In the genomic region with DNA sequence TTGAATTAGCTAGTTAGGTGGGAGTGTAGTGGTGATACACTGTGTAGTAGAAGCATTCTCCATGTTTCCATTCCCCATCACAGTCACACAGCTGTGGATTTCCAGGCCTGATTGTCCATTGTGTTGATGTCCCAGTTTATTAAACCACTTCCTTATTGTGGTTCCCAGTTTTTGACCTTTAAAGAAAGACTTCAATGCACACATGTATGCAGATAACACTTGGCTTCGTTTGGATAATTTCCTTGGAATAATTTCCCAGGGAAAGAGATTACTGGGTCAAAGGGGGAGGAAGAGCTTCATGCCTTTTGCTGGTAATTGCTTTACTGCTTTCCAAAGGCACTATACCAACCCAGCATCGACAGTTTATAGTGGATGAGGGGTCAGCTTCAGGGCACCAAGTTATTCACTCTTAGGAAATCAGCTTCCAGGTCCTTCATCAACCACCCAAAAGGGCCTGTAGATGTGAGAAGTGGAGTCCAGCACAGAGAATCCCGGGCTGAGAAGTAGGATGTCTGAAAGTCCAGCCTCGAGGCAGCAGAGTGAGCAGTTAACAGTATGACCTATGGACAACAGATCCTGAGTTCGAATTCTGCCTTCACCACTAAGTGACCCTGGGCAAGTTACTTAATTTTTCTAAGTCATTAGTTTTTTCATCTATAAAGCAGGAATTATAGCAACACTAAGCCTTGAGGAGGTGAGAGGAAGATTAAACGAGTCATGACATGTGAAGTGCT, we compare ENCODE assay signal across 8 cellular contexts. TPM values are rescaled to one million over a fixed set of nuclear protein-coding genes. Genes with fewer than 3 reads are reported as not detected.
DNase-seq lines count a peak whose midpoint lies in the region; ATAC-seq, FAIRE-seq and TF ChIP-seq lines count a peak whose summit lies in the region.

No MANE protein-coding gene starts in this region.

- no peak for TF ChIP-seq CTCF in HFFc6 (IDR thresholded peaks at IDR 0.05)
- no peak for TF ChIP-seq CTCF in left ventricle myocardium inferior (IDR thresholded peaks at IDR 0.05; ENCODE audit: borderline replicate concordance)

- FAIRE-seq in small intestine (lab: Jason Lieb, UNC): no peak

- no peak overlapping the region for H3K4me3 Mint-ChIP-seq in HFFc6
- peak overlapping the region; percentile 82 for H3K4me3 Mint-ChIP-seq in activated T-helper 1 cell treated with anti-CD3 and anti-CD28 coated beads, Interleukin-12 subunit alpha, Interleukin-12 subunit beta, Interleukin-2, Interleukin-4 antibody, amounts not matched to agents 30 ng/mL and 10 ng/mL and 1 ng/mL, durations not matched to agents 14 hours and 24 hours and 36 hours

- H3K27ac ChIP-seq in left ventricle myocardium inferior (replicated peaks) (peak overlapping the region; percentile 71), small intestine (ENCODE audit: low read depth in 1 of 2, low read length in 1 of 2) (peak overlapping the region in 1 of 2 donors; percentile 51)

- DNase-seq in HFFc6 (no peak), left ventricle myocardium inferior (no peak), small intestine (peak; percentile 67), NCI-H446 treated with DMSO at 0.1 percent for 48 hours (lab: John Stamatoyannopoulos, UW) (no peak), middle frontal gyrus (ENCODE audit: extremely low spot score, low spot score) (no peak), midbrain (lab: John Stamatoyannopoulos, UW) (no peak)
- no peak for DNase-seq in activated T-helper 1 cell treated with anti-CD3 and anti-CD28 coated beads, Interleukin-12 subunit alpha, Interleukin-12 subunit beta, Interleukin-2, Interleukin-4 antibody, amounts not matched to agents 30 ng/mL and 10 ng/mL and 1 ng/mL, durations not matched to agents 14 hours and 24 hours and 36 hours (ENCODE audit: low spot score)

- intact Hi-C loops in activated T-helper 1 cell treated with anti-CD3 and anti-CD28 coated beads, Interleukin-12 subunit alpha, Interleukin-12 subunit beta, Interleukin-2, Interleukin-4 antibody, amounts not matched to agents 30 ng/mL and 10 ng/mL and 1 ng/mL, durations not matched to agents 14 hours and 24 hours and 36 hours (cut with micrococcal nuclease): loop anchor here (1.0 to 10.0 kb wide), 8 partner anchors 9 to 318 kb away; partner anchors contain the start of genes TOP2A and WIPF2
- intact Hi-C loops in left ventricle myocardium inferior (cut with micrococcal nuclease): loop anchor here (10.0 kb wide), 1 partner anchor 88 kb away; the partner anchor contains the start of gene IGFBP4

- no peaks in the 10 kb centered on the region for H3K36me3 Mint-ChIP-seq in HFFc6 (ENCODE audit: low read depth)
- peaks cover 21% of the 10 kb centered on the region for H3K36me3 Mint-ChIP-seq in activated T-helper 1 cell treated with anti-CD3 and anti-CD28 coated beads, Interleukin-12 subunit alpha, Interleukin-12 subunit beta, Interleukin-2, Interleukin-4 antibody, amounts not matched to agents 30 ng/mL and 10 ng/mL and 1 ng/mL, durations not matched to agents 14 hours and 24 hours and 36 hours (ENCODE audit: low read depth)

- H3K27ac Mint-ChIP-seq in HFFc6: peak overlapping the region; percentile 60
- peak overlapping the region; percentile 93 for H3K27ac Mint-ChIP-seq in activated T-helper 1 cell treated with anti-CD3 and anti-CD28 coated beads, Interleukin-12 subunit alpha, Interleukin-12 subunit beta, Interleukin-2, Interleukin-4 antibody, amounts not matched to agents 30 ng/mL and 10 ng/mL and 1 ng/mL, durations not matched to agents 14 hours and 24 hours and 36 hours

- H3K4me1 Mint-ChIP-seq in HFFc6 (ENCODE audit: low read depth): peaks cover 64% of the 10 kb centered on the region
- H3K4me1 Mint-ChIP-seq in activated T-helper 1 cell treated with anti-CD3 and anti-CD28 coated beads, Interleukin-12 subunit alpha, Interleukin-12 subunit beta, Interleukin-2, Interleukin-4 antibody, amounts not matched to agents 30 ng/mL and 10 ng/mL and 1 ng/mL, durations not matched to agents 14 hours and 24 hours and 36 hours (ENCODE audit: low read depth): peaks cover 90% of the 10 kb centered on the region

- H3K4me3 ChIP-seq in left ventricle myocardium inferior (no peak overlapping the region), small intestine (ENCODE audit: low read depth in 1 of 2, low read length in 2 of 2) (no peak overlapping the region)

- no peak for ATAC-seq in GM18858 (IDR thresholded peaks at IDR 0.05; ENCODE audit: unreplicated experiment)

- H3K9me3 ChIP-seq in left ventricle myocardium inferior (replicated peaks) (no peaks in the 10 kb centered on the region), small intestine (ENCODE audit: control insufficient read depth, low read depth) (no peaks in the 10 kb centered on the region)

- H3K4me1 ChIP-seq in left ventricle myocardium inferior (peaks cover 60% of the 10 kb centered on the region), small intestine (ENCODE audit: control insufficient read depth in 2 of 2, insufficient read depth in 1 of 2, low read depth in 1 of 2, low read length in 1 of 2) (no peaks in the 10 kb centered on the region)

- H3K27me3 Mint-ChIP-seq in HFFc6 (ENCODE audit: insufficient read depth): peaks cover 2% of the 10 kb centered on the region
- H3K27me3 Mint-ChIP-seq in activated T-helper 1 cell treated with anti-CD3 and anti-CD28 coated beads, Interleukin-12 subunit alpha, Interleukin-12 subunit beta, Interleukin-2, Interleukin-4 antibody, amounts not matched to agents 30 ng/mL and 10 ng/mL and 1 ng/mL, durations not matched to agents 14 hours and 24 hours and 36 hours (ENCODE audit: insufficient read depth): no peaks in the 10 kb centered on the region

- no peaks in the 10 kb centered on the region for H3K9me3 Mint-ChIP-seq in HFFc6
- H3K9me3 Mint-ChIP-seq in activated T-helper 1 cell treated with anti-CD3 and anti-CD28 coated beads, Interleukin-12 subunit alpha, Interleukin-12 subunit beta, Interleukin-2, Interleukin-4 antibody, amounts not matched to agents 30 ng/mL and 10 ng/mL and 1 ng/mL, durations not matched to agents 14 hours and 24 hours and 36 hours: no peaks in the 10 kb centered on the region

- H3K27me3 ChIP-seq in left ventricle myocardium inferior (ENCODE audit: low read depth) (no peaks in the 10 kb centered on the region), small intestine (ENCODE audit: control insufficient read depth in 2 of 2, insufficient read depth in 2 of 2, low read length in 2 of 2) (peaks cover 0 to 2% of the 10 kb centered on the region in 2 donors)

- WGBS in small intestine, 3 donors: 9 to 34% (median 20%) methylated on average over 6 of the region's 6 CpGs

- H3K36me3 ChIP-seq in left ventricle myocardium inferior: no peaks in the 10 kb centered on the region
- H3K36me3 ChIP-seq in small intestine (ENCODE audit: control insufficient read depth in 2 of 2, insufficient read depth in 2 of 2, low read length in 2 of 2): no peaks in the 10 kb centered on the region

RNA-seq across cellular contexts. Expression of gene TNS4, which starts 31.3 kb away (rescaled TPM):
- total RNA-seq in HFFc6 (2021; fragmentation: NEBNext Ultra II Directional; extraction: Animal tissue kit (Norgen Biotek cat#: 25700)): under 1 TPM in 1 of 6 experiments, not detected in 5; 0.17 TPM
- 14.5 and 15.5 TPM in 2 replicates for total RNA-seq in activated T-helper 1 cell treated with anti-CD3 and anti-CD28 coated beads, Interleukin-12 subunit alpha, Interleukin-12 subunit beta, Interleukin-2, Interleukin-4 antibody, amounts not matched to agents 30 ng/mL and 10 ng/mL and 1 ng/mL, durations not matched to agents 14 hours and 24 hours and 36 hours
- not detected for total RNA-seq in left ventricle myocardium inferior
- polyA plus RNA-seq in small intestine: 1 to 10 TPM in 1 of 3 donors, not detected in 2; 3.0 TPM

RNA-seq across cellular contexts. Expression of gene CCR7, which starts 32.6 kb away (rescaled TPM):
- total RNA-seq in HFFc6 (2021; fragmentation: NEBNext Ultra II Directional; extraction: Animal tissue kit (Norgen Biotek cat#: 25700)): not detected
- 165 and 166 TPM in 2 replicates for total RNA-seq in activated T-helper 1 cell treated with anti-CD3 and anti-CD28 coated beads, Interleukin-12 subunit alpha, Interleukin-12 subunit beta, Interleukin-2, Interleukin-4 antibody, amounts not matched to agents 30 ng/mL and 10 ng/mL and 1 ng/mL, durations not matched to agents 14 hours and 24 hours and 36 hours
- not detected for total RNA-seq in left ventricle myocardium inferior
- 1 to 10 TPM in 1 of 3 donors, not detected in 2; 1.7 TPM for polyA plus RNA-seq in small intestine

Comparison
In these comparisons a context has a peak if more than half of its experiments do, and no peak if none do; other contexts are left out.
1. RNA of gene TNS4, which starts 31.3 kb away (total RNA-seq): 14.5 to 15.5 TPM in activated T-helper 1 cell treated with anti-CD3 and anti-CD28 coated beads, Interleukin-12 subunit alpha, Interleukin-12 subunit beta, Interleukin-2, Interleukin-4 antibody, amounts not matched to agents 30 ng/mL and 10 ng/mL and 1 ng/mL, durations not matched to agents 14 hours and 24 hours and 36 hours; not detected in left ventricle myocardium inferior (single experiment) and 0.17 TPM in HFFc6; every median in the first group is over 10 times any median in the second.
2. RNA of gene CCR7, which starts 32.6 kb away (total RNA-seq): 165 to 166 TPM in activated T-helper 1 cell treated with anti-CD3 and anti-CD28 coated beads, Interleukin-12 subunit alpha, Interleukin-12 subunit beta, Interleukin-2, Interleukin-4 antibody, amounts not matched to agents 30 ng/mL and 10 ng/mL and 1 ng/mL, durations not matched to agents 14 hours and 24 hours and 36 hours; not detected in HFFc6 and not detected in left ventricle myocardium inferior (single experiment); every median in the first group is over 100 times any median in the second.